8 cellular contexts compared by ENCODE assay signal in genomic region chr22:45240810-45241631, GRCh38. TPM values are rescaled to one million over a fixed set of nuclear protein-coding genes. Genes with fewer than 3 reads are reported as not detected.
DNase-seq lines count a peak whose midpoint lies in the region; ATAC-seq and TF ChIP-seq lines count a peak whose summit lies in the region.

TSS of gene KIAA0930 (minus strand) at chr22:45240894. CDS start at chr22:45240703, 191 bp downstream.

- H3K9me3 Mint-ChIP-seq in neural crest cell = no peaks in the 10 kb centered on the region
- no peaks in the 10 kb centered on the region for H3K9me3 Mint-ChIP-seq in stimulated activated naive CD8-positive, alpha-beta T cell treated with anti-CD3 and anti-CD28 coated beads, Interleukin-15, amount 100 ng/mL, for 72 hours

- H3K27ac Mint-ChIP-seq in neural crest cell (ENCODE audit: unreplicated experiment) = peak within 1 kb of the TSS; percentile 75
- H3K27ac Mint-ChIP-seq in stimulated activated naive CD8-positive, alpha-beta T cell treated with anti-CD3 and anti-CD28 coated beads, Interleukin-15, amount 100 ng/mL, for 72 hours = peak within 1 kb of the TSS; percentile 94 to 95

- peak within 1 kb of the TSS; percentile 43 for H3K27ac ChIP-seq in SJSA1

- peaks cover 33% of the 10 kb centered on the region for H3K36me3 ChIP-seq in SJSA1

- H3K27me3 Mint-ChIP-seq in neural crest cell (ENCODE audit: low read depth) = no peaks in the 10 kb centered on the region
- H3K27me3 Mint-ChIP-seq in stimulated activated naive CD8-positive, alpha-beta T cell treated with anti-CD3 and anti-CD28 coated beads, Interleukin-15, amount 100 ng/mL, for 72 hours = no peaks in the 10 kb centered on the region

- ATAC-seq in HG03520 (IDR thresholded peaks at IDR 0.05; ENCODE audit: unreplicated experiment) (peak; percentile 37), HG02610 (IDR thresholded peaks at IDR 0.05; ENCODE audit: unreplicated experiment) (no peak)
- peak; percentile 79 for ATAC-seq in stimulated activated naive CD8-positive, alpha-beta T cell treated with anti-CD3 and anti-CD28 coated beads, Interleukin-15, amount 100 ng/mL, for 72 hours

- TF ChIP-seq CTCF in GM10266 (IDR thresholded peaks at IDR 0.05; ENCODE audit: control insufficient read depth, insufficient read depth, low read depth, missing control alignments) (no peak), foreskin fibroblast (IDR thresholded peaks at IDR 0.05; ENCODE audit: low read depth, low read length) (no peak), neural crest cell (conservative IDR thresholded peaks at IDR 0.05) (no peak)

- peaks cover 39% of the 10 kb centered on the region for H3K4me1 ChIP-seq in SJSA1 (replicated peaks)

- peaks cover 33% of the 10 kb centered on the region for H3K4me1 Mint-ChIP-seq in neural crest cell
- H3K4me1 Mint-ChIP-seq in stimulated activated naive CD8-positive, alpha-beta T cell treated with anti-CD3 and anti-CD28 coated beads, Interleukin-15, amount 100 ng/mL, for 72 hours = peaks cover 52% of the 10 kb centered on the region

- H3K9me3 ChIP-seq in SJSA1 (replicated peaks) = 0 out of 2 replicates have a peak, but pooled peaks cover 2% of the 10 kb centered on the region

- H3K27me3 ChIP-seq in SJSA1 (replicated peaks) = no peaks in the 10 kb centered on the region

- DNase-seq in GM10266 (ENCODE audit: extremely low spot score) (peak; percentile 99), SJSA1 (ENCODE audit: low read depth in 1 of 2, low spot score in 2 of 2) (peak in 1 of 2 experiments; percentile 78), foreskin fibroblast (peak; percentile 49 to 80), neural crest cell (ENCODE audit: low read depth, low spot score) (peak; percentile 77)
- DNase-seq in activated gamma-delta T cell treated with anti-CD3 and anti-CD28 coated beads, Interleukin-2, amount 50 U/mL, for 16 hours (ENCODE audit: low read depth) = peak; percentile 78
- DNase-seq in stimulated activated naive CD8-positive, alpha-beta T cell treated with anti-CD3 and anti-CD28 coated beads, Interleukin-15, amount 100 ng/mL, for 72 hours = peak; percentile 74 to 83

- peak within 1 kb of the TSS; percentile 94 for H3K4me3 Mint-ChIP-seq in neural crest cell
- peak within 1 kb of the TSS; percentile 95 to 100 for H3K4me3 Mint-ChIP-seq in stimulated activated naive CD8-positive, alpha-beta T cell treated with anti-CD3 and anti-CD28 coated beads, Interleukin-15, amount 100 ng/mL, for 72 hours

- H3K36me3 Mint-ChIP-seq in neural crest cell (ENCODE audit: low read depth) = no peaks in the 10 kb centered on the region

- H3K4me3 ChIP-seq in SJSA1 (peak within 1 kb of the TSS; percentile 75), foreskin fibroblast (ENCODE audit: low read depth in 1 of 2, low read length in 2 of 2) (peak within 1 kb of the TSS; percentile 67 to 76)

RNA-seq across cellular contexts. Expression of gene KIAA0930, which starts in this region (rescaled TPM):
- 126 and 192 TPM in 2 replicates for total RNA-seq in SJSA1 (2014; rRNA removed; shearing (Covaris generic))
- 56.9 and 60.2 TPM in 2 replicates for total RNA-seq in neural crest cell
